19 cellular contexts compared by ENCODE assay signal in the genomic region with DNA sequence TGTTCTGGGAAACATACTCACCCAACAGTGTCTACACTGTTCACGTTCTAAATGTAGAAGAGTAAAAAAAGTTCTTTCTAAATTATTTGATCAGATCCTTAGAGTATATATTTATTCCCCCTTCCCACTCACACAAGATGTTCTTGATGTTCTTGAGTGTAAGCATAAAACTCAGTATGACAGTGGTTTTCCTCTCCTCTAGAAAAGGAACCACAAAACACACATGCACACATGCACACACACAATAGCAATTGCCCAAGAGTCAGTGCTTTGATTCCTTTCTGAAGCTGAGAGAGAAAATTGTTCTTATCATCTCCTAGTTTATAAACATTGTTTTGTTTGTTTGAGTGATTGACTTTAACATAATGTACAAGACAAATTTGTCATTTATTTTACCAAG.
A peak's percentile ranks its signal among the peaks of the same experiment; 100 is the strongest.
DNase-seq lines count a peak whose midpoint lies in the region; ATAC-seq, FAIRE-seq and TF ChIP-seq lines count a peak whose summit lies in the region.
"Had no signal": no experiment of that assay in that cellular context is flagged by ENCODE, and none has a peak within 500 bp of the region (broad histone marks: within the 10 kb centered on the region; RNA-seq: fewer than 3 reads in every experiment).

No MANE protein-coding gene starts in this region.

- peaks cover 5% of the 10 kb centered on the region for H3K9me3 Mint-ChIP-seq in activated naive CD8-positive, alpha-beta T cell treated with anti-CD3 and anti-CD28 coated beads, Interleukin-2, amount 50 U/mL, for 24 hours
- H3K9me3 Mint-ChIP-seq in activated naive CD8-positive, alpha-beta T cell treated with anti-CD3 and anti-CD28 coated beads for 36 hours, result peaks cover 2% of the 10 kb centered on the region
- H3K9me3 Mint-ChIP-seq in astrocyte (ENCODE audit: unreplicated experiment), result no peaks in the 10 kb centered on the region
- no peaks in the 10 kb centered on the region for H3K9me3 Mint-ChIP-seq in endothelial cell (ENCODE audit: unreplicated experiment)
- H3K9me3 Mint-ChIP-seq: activated CD4-positive, alpha-beta memory T cell treated with anti-CD3 and anti-CD28 coated beads, Interleukin-2, amount 10 ng/mL, durations not matched to agents 7 days and 5 days; activated naive CD4-positive, alpha-beta T cell treated with anti-CD3 and anti-CD28 coated beads, Interleukin-2, amount 50 U/mL, for 24 hours; CD4-positive, CD25-positive, alpha-beta regulatory T cell had no signal

- H3K27ac ChIP-seq in astrocyte (ENCODE audit: low read depth, low read length), result peak overlapping the region; percentile 85
- H3K27ac ChIP-seq in right lobe of liver, result peak overlapping the region; percentile 77 to 95 (median 85)
- peak overlapping the region in 3 of 5 donors; percentile 79 to 80 (median 79) for H3K27ac ChIP-seq in stomach
- H3K27ac ChIP-seq: Peyer's patch, thoracic aorta had no signal

- FAIRE-seq in astrocyte (lab: Jason Lieb, UNC), result no peak

- no peaks in the 10 kb centered on the region for H3K27me3 ChIP-seq in astrocyte (ENCODE audit: insufficient read depth, low read length)
- H3K27me3 ChIP-seq in right lobe of liver, result no peaks in the 10 kb centered on the region
- no peaks in the 10 kb centered on the region for H3K27me3 ChIP-seq in stomach
- H3K27me3 ChIP-seq: Peyer's patch had no signal

- H3K4me3 Mint-ChIP-seq in activated naive CD8-positive, alpha-beta T cell treated with anti-CD3 and anti-CD28 coated beads, Interleukin-2, amount 50 U/mL, for 24 hours, result no peak overlapping the region
- H3K4me3 Mint-ChIP-seq in activated naive CD8-positive, alpha-beta T cell treated with anti-CD3 and anti-CD28 coated beads for 36 hours, result no peak overlapping the region
- H3K4me3 Mint-ChIP-seq in astrocyte (ENCODE audit: unreplicated experiment) (no peak overlapping the region), endothelial cell (ENCODE audit: unreplicated experiment) (no peak overlapping the region)
- H3K4me3 Mint-ChIP-seq: activated CD4-positive, alpha-beta memory T cell treated with anti-CD3 and anti-CD28 coated beads, Interleukin-2, amount 10 ng/mL, durations not matched to agents 7 days and 5 days; activated naive CD4-positive, alpha-beta T cell treated with anti-CD3 and anti-CD28 coated beads, Interleukin-2, amount 50 U/mL, for 24 hours; CD4-positive, CD25-positive, alpha-beta regulatory T cell; naive thymus-derived CD8-positive, alpha-beta T cell had no signal

- no peaks in the 10 kb centered on the region for H3K27me3 Mint-ChIP-seq in activated naive CD8-positive, alpha-beta T cell treated with anti-CD3 and anti-CD28 coated beads, Interleukin-2, amount 50 U/mL, for 24 hours
- H3K27me3 Mint-ChIP-seq in activated naive CD8-positive, alpha-beta T cell treated with anti-CD3 and anti-CD28 coated beads for 36 hours, result no peaks in the 10 kb centered on the region
- no peaks in the 10 kb centered on the region for H3K27me3 Mint-ChIP-seq in astrocyte (ENCODE audit: low read depth, unreplicated experiment)
- H3K27me3 Mint-ChIP-seq in endothelial cell (ENCODE audit: unreplicated experiment), result no peaks in the 10 kb centered on the region
- H3K27me3 Mint-ChIP-seq: activated CD4-positive, alpha-beta memory T cell treated with anti-CD3 and anti-CD28 coated beads, Interleukin-2, amount 10 ng/mL, durations not matched to agents 7 days and 5 days; activated naive CD4-positive, alpha-beta T cell treated with anti-CD3 and anti-CD28 coated beads, Interleukin-2, amount 50 U/mL, for 24 hours; CD4-positive, CD25-positive, alpha-beta regulatory T cell; naive thymus-derived CD8-positive, alpha-beta T cell had no signal

- H3K27ac Mint-ChIP-seq in activated naive CD8-positive, alpha-beta T cell treated with anti-CD3 and anti-CD28 coated beads, Interleukin-2, amount 50 U/mL, for 24 hours, result peak overlapping the region; percentile 78
- H3K27ac Mint-ChIP-seq in activated naive CD8-positive, alpha-beta T cell treated with anti-CD3 and anti-CD28 coated beads for 36 hours, result no peak overlapping the region
- H3K27ac Mint-ChIP-seq in astrocyte (ENCODE audit: unreplicated experiment) (peak overlapping the region; percentile 100), endothelial cell (ENCODE audit: unreplicated experiment) (no peak overlapping the region)
- H3K27ac Mint-ChIP-seq: activated CD4-positive, alpha-beta memory T cell treated with anti-CD3 and anti-CD28 coated beads, Interleukin-2, amount 10 ng/mL, durations not matched to agents 7 days and 5 days; activated naive CD4-positive, alpha-beta T cell treated with anti-CD3 and anti-CD28 coated beads, Interleukin-2, amount 50 U/mL, for 24 hours; naive thymus-derived CD8-positive, alpha-beta T cell had no signal

- no peak for DNase-seq in activated naive CD8-positive, alpha-beta T cell treated with anti-CD3 and anti-CD28 coated beads, Interleukin-2, amount 50 U/mL, for 24 hours
- no peak for DNase-seq in activated naive CD8-positive, alpha-beta T cell treated with anti-CD3 and anti-CD28 coated beads for 36 hours
- no peak for DNase-seq in astrocyte (ENCODE audit: low read depth)
- no peak for DNase-seq in right lobe of liver
- DNase-seq in stomach, result no peak
- no peak for DNase-seq in endothelial cell (ENCODE audit: low spot score)
- DNase-seq: activated CD4-positive, alpha-beta memory T cell treated with anti-CD3 and anti-CD28 coated beads, Interleukin-2, amount 10 ng/mL, durations not matched to agents 7 days and 5 days; activated T-cell treated with anti-CD3 and anti-CD28 coated beads, Interleukin-2, amount 50 U/mL, for 1 hour; CD4-positive, CD25-positive, alpha-beta regulatory T cell; naive thymus-derived CD8-positive, alpha-beta T cell; NCI-H1436; Peyer's patch had no signal

- H3K9me3 ChIP-seq in astrocyte (ENCODE audit: insufficient read depth, low read depth, low read length), result no peaks in the 10 kb centered on the region
- no peaks in the 10 kb centered on the region for H3K9me3 ChIP-seq in right lobe of liver
- H3K9me3 ChIP-seq in stomach, result no peaks in the 10 kb centered on the region
- H3K9me3 ChIP-seq: Peyer's patch, prostate gland, thoracic aorta had no signal

- H3K36me3 Mint-ChIP-seq in activated naive CD8-positive, alpha-beta T cell treated with anti-CD3 and anti-CD28 coated beads, Interleukin-2, amount 50 U/mL, for 24 hours (ENCODE audit: low read depth), result peaks cover 15% of the 10 kb centered on the region
- peaks cover 9% of the 10 kb centered on the region for H3K36me3 Mint-ChIP-seq in activated naive CD8-positive, alpha-beta T cell treated with anti-CD3 and anti-CD28 coated beads for 36 hours
- H3K36me3 Mint-ChIP-seq in astrocyte (ENCODE audit: low read depth, unreplicated experiment) (peaks cover 3% of the 10 kb centered on the region), endothelial cell (ENCODE audit: low read depth, unreplicated experiment) (no peaks in the 10 kb centered on the region)

- H3K4me3 ChIP-seq in astrocyte (ENCODE audit: insufficient read depth, low read depth, low read length) (no peak overlapping the region), right lobe of liver (no peak overlapping the region), stomach (no peak overlapping the region)
- H3K4me3 ChIP-seq: lung, Peyer's patch, prostate gland, thoracic aorta had no signal

- H3K4me2 ChIP-seq in astrocyte (ENCODE audit: low read length), result peak overlapping the region; percentile 46

- WGBS in right lobe of liver (ENCODE audit: insufficient coverage, low coverage, low lambda C conversion rate, missing lambda C conversion rate), result 21% methylated on average over 1 of the region's 1 CpG
- 59 to 76% (median 64%) methylated on average over 1 of the region's 1 CpG for WGBS in stomach, 5 donors

- no peak for ATAC-seq in activated naive CD8-positive, alpha-beta T cell treated with anti-CD3 and anti-CD28 coated beads, Interleukin-2, amount 50 U/mL, for 24 hours
- ATAC-seq in right lobe of liver (no peak), GM18502 (IDR thresholded peaks at IDR 0.05; ENCODE audit: poor library complexity, unreplicated experiment) (no peak), HG03097 (IDR thresholded peaks at IDR 0.05; ENCODE audit: low FRiP score, unreplicated experiment) (no peak)
- ATAC-seq: esophagus mucosa; naive thymus-derived CD8-positive, alpha-beta T cell had no signal

- no peaks in the 10 kb centered on the region for H3K36me3 ChIP-seq in astrocyte (ENCODE audit: insufficient read depth, low read length)
- H3K36me3 ChIP-seq in right lobe of liver, result no peaks in the 10 kb centered on the region
- H3K36me3 ChIP-seq in stomach, result no peaks in the 10 kb centered on the region
- H3K36me3 ChIP-seq: Peyer's patch, prostate gland, thoracic aorta had no signal

- TF ChIP-seq CTCF in astrocyte (IDR thresholded peaks at IDR 0.05; ENCODE audit: insufficient read depth, low read depth, low read length), result no peak
- TF ChIP-seq CTCF in right lobe of liver (IDR thresholded peaks at IDR 0.05), result no peak
- TF ChIP-seq CTCF in stomach (IDR thresholded peaks at IDR 0.05), result no peak
- TF ChIP-seq CTCF in endothelial cell (IDR thresholded peaks at IDR 0.05; ENCODE audit: unreplicated experiment), result no peak

- intact Hi-C loops in right lobe of liver (cut with DNase I), result no loop called here
- intact Hi-C loops in stomach (cut with DNase I; ENCODE audit: low total_unique reads), result no loop called here

- H3K4me1 Mint-ChIP-seq in activated naive CD8-positive, alpha-beta T cell treated with anti-CD3 and anti-CD28 coated beads, Interleukin-2, amount 50 U/mL, for 24 hours, result peaks cover 34% of the 10 kb centered on the region
- peaks cover 24% of the 10 kb centered on the region for H3K4me1 Mint-ChIP-seq in activated naive CD8-positive, alpha-beta T cell treated with anti-CD3 and anti-CD28 coated beads for 36 hours
- peaks cover 65% of the 10 kb centered on the region for H3K4me1 Mint-ChIP-seq in astrocyte (ENCODE audit: low read depth, unreplicated experiment)
- H3K4me1 Mint-ChIP-seq in endothelial cell (ENCODE audit: unreplicated experiment), result no peaks in the 10 kb centered on the region
- H3K4me1 Mint-ChIP-seq: CD4-positive, CD25-positive, alpha-beta regulatory T cell had no signal

- TF ChIP-seq POLR2A in right lobe of liver (IDR thresholded peaks at IDR 0.05) (no peak), stomach (IDR thresholded peaks at IDR 0.05) (no peak)

- TF ChIP-seq EP300 in stomach (IDR thresholded peaks at IDR 0.05), result no peak

- peak overlapping the region; percentile 61 for H3K9ac ChIP-seq in astrocyte (ENCODE audit: low read length)

- H3K4me1 ChIP-seq in astrocyte (ENCODE audit: insufficient read depth, low read length), result peaks cover 53% of the 10 kb centered on the region
- H3K4me1 ChIP-seq in right lobe of liver, result peaks cover 0 to 60% (median 21%) of the 10 kb centered on the region in 4 donors
- H3K4me1 ChIP-seq in stomach, result peaks cover 34 to 54% (median 43%) of the 10 kb centered on the region in 4 donors
- H3K4me1 ChIP-seq: Peyer's patch had no signal

- H2AFZ ChIP-seq in astrocyte (ENCODE audit: low read depth, low read length), result no peak overlapping the region

- H3K79me2 ChIP-seq in astrocyte (ENCODE audit: insufficient read depth, low read length), result no peaks in the 10 kb centered on the region

- no peaks in the 10 kb centered on the region for H4K20me1 ChIP-seq in astrocyte (ENCODE audit: insufficient read depth, low read length)

Comparison
In these comparisons a context has a peak if more than half of its experiments do, and no peak if none do; other contexts are left out.
1. H3K27ac Mint-ChIP-seq: peak in activated naive CD8-positive, alpha-beta T cell treated with anti-CD3 and anti-CD28 coated beads, Interleukin-2, amount 50 U/mL, for 24 hours (single experiment) and astrocyte (single experiment); none in activated naive CD8-positive, alpha-beta T cell treated with anti-CD3 and anti-CD28 coated beads for 36 hours (single experiment) and endothelial cell (single experiment).
2. Peak in every context shown above with its lines, with median percentiles within 50 percentile points of each other: H3K27ac ChIP-seq.